ENCODE assay signal across 22 cellular contexts in the genomic region with DNA sequence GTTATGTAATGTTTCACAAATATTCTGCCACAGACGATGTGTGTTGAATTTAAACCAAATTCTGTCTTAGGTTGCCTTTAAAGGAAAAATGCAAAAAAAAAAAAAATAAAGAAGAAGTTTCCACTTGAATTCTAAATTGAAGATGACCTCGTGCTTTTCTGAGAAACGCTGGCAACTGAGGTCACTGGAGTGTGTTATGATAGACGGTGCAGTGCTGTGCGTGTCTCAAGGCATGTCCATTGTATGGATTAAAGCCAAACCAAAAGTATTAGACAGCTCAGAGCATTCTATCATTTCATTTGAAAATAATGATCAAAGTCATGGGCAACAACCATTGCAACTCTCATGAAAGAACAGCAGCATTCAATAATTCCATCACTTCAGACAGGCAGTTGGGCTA.
"Had no signal": no experiment of that assay in that cellular context is flagged by ENCODE, and none has a peak within 500 bp of the region (broad histone marks: within the 10 kb centered on the region; RNA-seq: fewer than 3 reads in every experiment).

No MANE protein-coding gene starts in this region.

- H3K4me1 Mint-ChIP-seq: activated naive CD8-positive, alpha-beta T cell treated with anti-CD3 and anti-CD28 coated beads, Interleukin-2, amount 50 U/mL, for 24 hours had no signal

- H3K27ac Mint-ChIP-seq: activated CD8-positive, alpha-beta T cell treated with anti-CD3 and anti-CD28 coated beads for 36 hours; activated naive CD4-positive, alpha-beta T cell treated with anti-CD3 and anti-CD28 coated beads, Interleukin-2, amount 50 U/mL, for 72 hours; activated naive CD8-positive, alpha-beta T cell treated with anti-CD3 and anti-CD28 coated beads, Interleukin-2, amount 50 U/mL, for 24 hours; activated T-helper 1 cell treated with anti-CD3 and anti-CD28 coated beads, Interleukin-12 subunit alpha, Interleukin-12 subunit beta, Interleukin-2, Interleukin-4 antibody, amounts not matched to agents 30 ng/mL and 10 ng/mL and 1 ng/mL, durations not matched to agents 14 hours and 24 hours and 36 hours; T-helper 1 cell treated with Interleukin-12 subunit alpha and Interleukin-12 subunit beta and Interleukin-4 antibody, amounts not matched to agents 30 μg/mL and 1 μg/mL, for 36 hours had no signal

- H3K27me3 Mint-ChIP-seq: activated naive CD8-positive, alpha-beta T cell treated with anti-CD3 and anti-CD28 coated beads, Interleukin-2, amount 50 U/mL, for 24 hours had no signal

- H3K4me3 ChIP-seq: PC-9 had no signal

- H3K4me3 Mint-ChIP-seq: activated CD8-positive, alpha-beta T cell treated with anti-CD3 and anti-CD28 coated beads for 36 hours; activated naive CD8-positive, alpha-beta T cell treated with anti-CD3 and anti-CD28 coated beads, Interleukin-2, amount 50 U/mL, for 24 hours; activated T-helper 1 cell treated with anti-CD3 and anti-CD28 coated beads, Interleukin-12 subunit alpha, Interleukin-12 subunit beta, Interleukin-2, Interleukin-4 antibody, amounts not matched to agents 30 ng/mL and 10 ng/mL and 1 ng/mL, durations not matched to agents 14 hours and 24 hours and 36 hours; T-helper 1 cell treated with Interleukin-12 subunit alpha and Interleukin-12 subunit beta and Interleukin-4 antibody, amounts not matched to agents 30 μg/mL and 1 μg/mL, for 36 hours had no signal

- H3K9me3 Mint-ChIP-seq: activated CD8-positive, alpha-beta T cell treated with anti-CD3 and anti-CD28 coated beads for 36 hours; activated naive CD4-positive, alpha-beta T cell treated with anti-CD3 and anti-CD28 coated beads, Interleukin-2, amount 50 U/mL, for 72 hours; activated naive CD8-positive, alpha-beta T cell treated with anti-CD3 and anti-CD28 coated beads, Interleukin-2, amount 50 U/mL, for 24 hours; activated T-helper 1 cell treated with anti-CD3 and anti-CD28 coated beads, Interleukin-12 subunit alpha, Interleukin-12 subunit beta, Interleukin-2, Interleukin-4 antibody, amounts not matched to agents 30 ng/mL and 10 ng/mL and 1 ng/mL, durations not matched to agents 14 hours and 24 hours and 36 hours; T-helper 1 cell treated with Interleukin-12 subunit alpha and Interleukin-12 subunit beta and Interleukin-4 antibody, amounts not matched to agents 30 μg/mL and 1 μg/mL, for 36 hours had no signal

- H3K36me3 Mint-ChIP-seq: activated naive CD4-positive, alpha-beta T cell treated with anti-CD3 and anti-CD28 coated beads, Interleukin-2, amount 50 U/mL, for 72 hours had no signal

- DNase-seq: activated CD4-positive, alpha-beta T cell treated with anti-CD3 and anti-CD28 coated beads for 4 hours; activated CD8-positive, alpha-beta memory T cell treated with anti-CD3 and anti-CD28 coated beads, Interleukin-2, amount 50 U/mL, for 48 hours; activated CD8-positive, alpha-beta T cell treated with anti-CD3 and anti-CD28 coated beads for 36 hours; activated effector memory CD4-positive, alpha-beta T cell treated with Interleukin-2 at 50 U/mL for 16 hours; activated naive CD4-positive, alpha-beta T cell treated with Interleukin-2 at 50 U/mL for 16 hours; activated naive CD8-positive, alpha-beta T cell treated with anti-CD3 and anti-CD28 coated beads, Interleukin-2, amount 50 U/mL, for 24 hours; activated T-cell treated with anti-CD3 and anti-CD28 coated beads, Interleukin-2, amount 50 U/mL, for 1 hour; amygdala; central memory CD4-positive, alpha-beta T cell; IMR-90; Kasumi-1; KBM-7; NCI-H1048; NCI-H146; NCI-H187 treated with DMSO at 0.1 percent for 48 hours; NCI-H2081 treated with DMSO at 0.1 percent for 48 hours; NCI-H524; PC-9; SHP77 treated with DMSO at 0.1 percent for 48 hours had no signal
